In the genomic region with DNA sequence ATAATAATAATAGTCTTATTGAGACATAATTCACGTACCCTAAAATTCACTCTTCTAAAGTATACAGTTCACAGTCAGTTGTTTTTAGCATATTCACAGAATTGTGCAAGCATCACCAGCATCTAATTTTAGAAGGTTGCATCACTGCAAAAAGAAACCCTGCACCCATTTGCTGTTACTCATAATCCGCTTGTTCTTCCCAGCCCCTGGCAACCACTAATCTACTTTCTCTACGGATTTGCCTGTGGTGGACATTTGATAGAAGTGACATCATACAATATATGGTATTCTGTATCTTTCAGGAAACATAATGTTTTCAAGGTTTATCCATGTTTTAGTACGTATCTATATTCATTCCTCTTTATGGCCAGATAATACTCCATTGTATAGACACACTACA, we compare ENCODE assay signal across 14 cellular contexts. TPM values are rescaled to one million over a fixed set of nuclear protein-coding genes. Genes with fewer than 3 reads are reported as not detected.
DNase-seq lines count a peak whose midpoint lies in the region; ATAC-seq, FAIRE-seq and TF ChIP-seq lines count a peak whose summit lies in the region.
"Had no signal": no experiment of that assay in that cellular context is flagged by ENCODE, and none has a peak within 500 bp of the region (broad histone marks: within the 10 kb centered on the region; RNA-seq: fewer than 3 reads in every experiment).

No MANE protein-coding gene starts in this region.

- intact Hi-C loops in K562 (cut with micrococcal nuclease): no loop called here

- in situ Hi-C loops in K562 (cut with MboI): loop anchor here (10.0 kb wide), 1 partner anchor 835 kb away; no protein-coding TSS in a partner anchor

- no peak for TF ChIP-seq CTCF in BJ (IDR thresholded peaks at IDR 0.05; ENCODE audit: insufficient read depth, low read depth, low read length)
- TF ChIP-seq CTCF in K562 (IDR thresholded peaks at IDR 0.05 in 2 of 3, conservative IDR thresholded peaks at IDR 0.05 in 1 of 3; ENCODE audit: insufficient read depth in 2 of 3, low read depth in 1 of 3, low read length in 3 of 3): no peak
- no peak for TF ChIP-seq CTCF in lung (IDR thresholded peaks at IDR 0.05; ENCODE audit: control extremely low read depth, extremely low read depth)

- TF ChIP-seq EP300 in K562 (IDR thresholded peaks at IDR 0.05; ENCODE audit: low read length): no peak

- no peaks in the 10 kb centered on the region for H4K20me1 ChIP-seq in K562 (replicated peaks; ENCODE audit: control insufficient read depth, insufficient read depth, low read length)

- H3K4me1 ChIP-seq in K562 (replicated peaks in 1 of 2; ENCODE audit: control insufficient read depth in 2 of 2, insufficient read depth in 2 of 2, low read length in 2 of 2) (no peaks in the 10 kb centered on the region), lung (ENCODE audit: control insufficient read depth in 2 of 2, insufficient read depth in 2 of 2, low read length in 2 of 2) (no peaks in the 10 kb centered on the region)
- H3K4me1 ChIP-seq: Peyer's patch had no signal

- CTCF ChIA-PET in BJ (lab: Yijun Ruan, JAX) (interaction anchor here (1.2 kb wide), 1 partner anchor 9 kb away, joined by 4 read pairs; no protein-coding TSS in a partner anchor), K562 (lab: Yijun Ruan, JAX; ENCODE audit: low intra/inter-chr PET ratio) (no interaction called here)

- H3K27me3 ChIP-seq in BJ (ENCODE audit: control insufficient read depth, insufficient read depth, low read length): no peaks in the 10 kb centered on the region
- H3K27me3 ChIP-seq in K562 (ENCODE audit: control insufficient read depth in 2 of 2, insufficient read depth in 2 of 2, low read length in 2 of 2): no peaks in the 10 kb centered on the region
- no peaks in the 10 kb centered on the region for H3K27me3 ChIP-seq in lung (ENCODE audit: control insufficient read depth, insufficient read depth)
- H3K27me3 ChIP-seq: Peyer's patch had no signal

- no peak for TF ChIP-seq POLR2A in K562 (conservative IDR thresholded peaks at IDR 0.05)

- no peak for TF ChIP-seq RAD21 in K562 (CRISPR knock-in tag; conservative IDR thresholded peaks at IDR 0.05 in 1 of 2, IDR thresholded peaks at IDR 0.05 in 1 of 2)

- H3K27ac ChIP-seq in K562 (ENCODE audit: extremely low read depth, low read depth, low read length): no peak overlapping the region
- no peak overlapping the region for H3K27ac ChIP-seq in lung (ENCODE audit: low read depth in 1 of 2, low read length in 1 of 2)
- H3K27ac ChIP-seq: Peyer's patch had no signal

- no peaks in the 10 kb centered on the region for H3K9me3 ChIP-seq in K562 (replicated peaks; ENCODE audit: control insufficient read depth, insufficient read depth, low read depth, low read length)
- H3K9me3 ChIP-seq in lung (ENCODE audit: control insufficient read depth in 2 of 2, insufficient read depth in 1 of 2, low read length in 1 of 2): no peaks in the 10 kb centered on the region
- H3K9me3 ChIP-seq: Peyer's patch had no signal

- no peak for FAIRE-seq in K562 (lab: Jason Lieb, UNC)

- no peaks in the 10 kb centered on the region for H3K79me2 ChIP-seq in K562 (ENCODE audit: control insufficient read depth, insufficient read depth, low read length)

- WGBS in K562 (ENCODE audit: insufficient coverage, low coverage, missing lambda C conversion rate): 59% methylated on average over 4 of the region's 4 CpGs
- 45 to 60% methylated on average over 4 of the region's 4 CpGs for WGBS in lung, 2 donors

- no peaks in the 10 kb centered on the region for H3K9me1 ChIP-seq in K562 (ENCODE audit: control insufficient read depth, insufficient read depth, low read length)

- peak; percentile 17 for DNase-seq in BJ (ENCODE audit: low read depth)
- DNase-seq in MV-4-11 (lab: John Stamatoyannopoulos, UW): peak; percentile 97
- DNase-seq in K562 (ENCODE audit: extremely low read depth in 1 of 4, low spot score in 3 of 4): no peak
- no peak for DNase-seq in lung (ENCODE audit: low spot score)
- no peak for DNase-seq in KG1 (lab: John Stamatoyannopoulos, UW)
- no peak for DNase-seq in NCI-H2171 treated with DMSO at 0.1 percent for 48 hours (lab: John Stamatoyannopoulos, UW)
- DNase-seq in hypothalamus (lab: John Stamatoyannopoulos, UW): no peak
- DNase-seq: activated CD8-positive, alpha-beta memory T cell treated with anti-CD3 and anti-CD28 coated beads, Interleukin-2, amount 50 U/mL, for 48 hours; CD4-positive, alpha-beta T cell; endodermal cell; naive B cell; Peyer's patch had no signal

- H3K36me3 ChIP-seq in BJ (ENCODE audit: control insufficient read depth, insufficient read depth, low read length): no peaks in the 10 kb centered on the region
- no peaks in the 10 kb centered on the region for H3K36me3 ChIP-seq in K562 (ENCODE audit: control insufficient read depth, insufficient read depth, low read length)
- no peaks in the 10 kb centered on the region for H3K36me3 ChIP-seq in lung (ENCODE audit: control insufficient read depth in 2 of 2, insufficient read depth in 2 of 2, low read length in 2 of 2)
- H3K36me3 ChIP-seq: Peyer's patch had no signal

- H3K4me2 ChIP-seq in K562 (ENCODE audit: insufficient read depth, low read length): no peak overlapping the region

- no peak overlapping the region for H3K9ac ChIP-seq in K562 (ENCODE audit: insufficient read depth in 1 of 2, low read depth in 2 of 2, low read length in 2 of 2)

- H3K4me3 ChIP-seq in BJ (ENCODE audit: low read depth, low read length) (no peak overlapping the region), K562 (no peak overlapping the region), lung (no peak overlapping the region)
- H3K4me3 ChIP-seq: Peyer's patch had no signal

- ATAC-seq in K562 (no peak), lung (ENCODE audit: insufficient read depth, low FRiP score) (peak; percentile 34), GM21576 (IDR thresholded peaks at IDR 0.05; ENCODE audit: unreplicated experiment) (no peak)
- ATAC-seq: GM23338 had no signal

- H2AFZ ChIP-seq in K562 (ENCODE audit: low read depth, low read length): no peak overlapping the region
- H2AFZ ChIP-seq: GM23338 had no signal

- BruUV-seq in K562 (replicated peaks; lab: Mats Ljungman, UMichigan): no TSS peak

- POLR2A ChIA-PET in BJ (lab: Charles Lee): no interaction called here
- POLR2A ChIA-PET in K562 (lab: Yijun Ruan, JAX): no interaction called here

TF ChIP-seq in K562, 482 proteins besides CTCF, POLR2A, EP300 and RAD21 (continues in another document):
- TF ChIP-seq TRIM24 (IDR thresholded peaks at IDR 0.05): 0 out of 4 replicates have a peak, but pooled peaks of 1 of the 2 experiments have one; percentile 16
- no peak for TF ChIP-seq GATAD2B (IDR thresholded peaks at IDR 0.05; ENCODE audit: borderline replicate concordance)
- TF ChIP-seq ZKSCAN3 (CRISPR knock-in tag; IDR thresholded peaks at IDR 0.05): no peak
- no peak for TF ChIP-seq NBN (IDR thresholded peaks at IDR 0.05; ENCODE audit: low read depth)
- TF ChIP-seq JUN (IDR thresholded peaks at IDR 0.05; ENCODE audit: borderline replicate concordance, low read depth, low read length): peak; percentile 10; the same call in 1 of the 2 replicates
- TF ChIP-seq JUN (CRISPR knock-in tag; IDR thresholded peaks at IDR 0.05; ENCODE audit: borderline replicate concordance): no peak
- TF ChIP-seq MEF2A (IDR thresholded peaks at IDR 0.05; ENCODE audit: control insufficient read depth, low read depth, low read length): peak; percentile 84
- peak; percentile 55; the same call in 1 of the 2 replicates for TF ChIP-seq CEBPG (CRISPR knock-in tag; IDR thresholded peaks at IDR 0.05)
- peak in 1 of 2 experiments; percentile 85; a peak in 2 of 4 replicates for TF ChIP-seq CEBPG (tag; conservative IDR thresholded peaks at IDR 0.05 in 1 of 2, IDR thresholded peaks at IDR 0.05 in 1 of 2)
- no peak for TF ChIP-seq PHB2 (IDR thresholded peaks at IDR 0.05; ENCODE audit: low read depth)
- TF ChIP-seq, protein P1, sequence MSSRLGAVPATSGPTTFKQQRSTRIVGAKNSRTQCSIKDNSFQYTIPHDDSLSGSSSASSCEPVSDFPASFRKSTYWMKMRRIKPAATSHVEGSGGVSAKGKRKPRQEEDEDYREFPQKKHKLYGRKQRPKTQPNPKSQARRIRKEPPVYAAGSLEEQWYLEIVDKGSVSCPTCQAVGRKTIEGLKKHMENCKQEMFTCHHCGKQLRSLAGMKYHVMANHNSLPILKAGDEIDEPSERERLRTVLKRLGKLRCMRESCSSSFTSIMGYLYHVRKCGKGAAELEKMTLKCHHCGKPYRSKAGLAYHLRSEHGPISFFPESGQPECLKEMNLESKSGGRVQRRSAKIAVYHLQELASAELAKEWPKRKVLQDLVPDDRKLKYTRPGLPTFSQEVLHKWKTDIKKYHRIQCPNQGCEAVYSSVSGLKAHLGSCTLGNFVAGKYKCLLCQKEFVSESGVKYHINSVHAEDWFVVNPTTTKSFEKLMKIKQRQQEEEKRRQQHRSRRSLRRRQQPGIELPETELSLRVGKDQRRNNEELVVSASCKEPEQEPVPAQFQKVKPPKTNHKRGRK (tag; IDR thresholded peaks at IDR 0.05): no peak

RNA-seq across cellular contexts. Expression of a gene that starts 41.5 kb away (rescaled TPM):
- not detected in 2 replicates for polyA plus RNA-seq in BJ (2011; rRNA removed)
- not detected in 2 replicates for polyA minus RNA-seq in BJ (2011; rRNA and poly(A)+ RNA removed)
- total RNA-seq in K562 (2011; cell fraction: chromatin; rRNA removed; ENCODE audit: low replicate concordance): 4.1 and 23.9 TPM in 2 replicates
- total RNA-seq in K562 (2011; cell fraction: nucleolus; rRNA removed): 2.7 and 4.9 TPM in 2 replicates
- 8.4 and 13.0 TPM in 2 replicates for total RNA-seq in K562 (2011; cell fraction: nucleoplasm; rRNA removed)
- 7.8 and 8.4 TPM in 2 replicates for total RNA-seq in K562 (2014; rRNA removed)
- total RNA-seq in K562 (2014; rRNA removed; fragmentation: Illumina TruSeq; extraction: Trizol): 16.8 and 18.7 TPM in 2 replicates
- 15.1 and 15.7 TPM in 2 replicates for total RNA-seq in K562 (2015; rRNA removed; fragmentation: Illumina TruSeq; extraction: Trizol)
- total RNA-seq in K562 (2021): 9.5 and 13.6 TPM in 2 replicates
- 10.7 and 13.1 TPM in 2 replicates for polyA plus RNA-seq in K562 (2011; rRNA removed)
- 1.9 and 4.1 TPM in 2 replicates for polyA plus RNA-seq in K562 (2011; cell fraction: cytosol; rRNA removed)
- polyA plus RNA-seq in K562 (2011; cell fraction: nucleus; rRNA removed): 13.8 and 14.7 TPM in 2 replicates
- polyA plus RNA-seq in K562 (2012): 6.3 and 8.8 TPM in 2 replicates
- 11.2 and 15.1 TPM in 2 replicates for polyA plus RNA-seq in K562 (2014; fragmentation: Illumina TruSeq; extraction: Trizol)
- polyA plus RNA-seq in K562 (2014; fragmentation: Nextera tagmentation; extraction: Ambion mirVana): 1 to 10 TPM; 6.4 to 9.3 TPM
- 9.9 and 10.1 TPM in 2 replicates for polyA plus RNA-seq in K562 (2014; rRNA removed)
- polyA minus RNA-seq in K562 (2011; rRNA and poly(A)+ RNA removed): 10.7 and 12.1 TPM in 2 replicates
- polyA minus RNA-seq in K562 (2011; cell fraction: cytosol; rRNA and poly(A)+ RNA removed): 3.3 and 6.6 TPM in 2 replicates
- 13.3 and 16.1 TPM in 2 replicates for polyA minus RNA-seq in K562 (2011; cell fraction: nucleus; rRNA and poly(A)+ RNA removed)
- total RNA-seq in lung: 10 to 100 TPM; 18.7 to 63.4 TPM
- 10 to 100 TPM in 1 of 2 donors, 1 to 10 TPM in 1; 4.4 to 26.6 TPM for polyA plus RNA-seq in lung

Comparison
In these comparisons a context has a peak if more than half of its experiments do, and no peak if none do; other contexts are left out.
1. DNase-seq: peak in BJ (single experiment) and MV-4-11 (single experiment); none in K562 (0 of 4), lung (single experiment), KG1 (single experiment), NCI-H2171 treated with DMSO at 0.1 percent for 48 hours (single experiment) and hypothalamus (0 of 51).